In genomic region chr1:60281360-60281932, GRCh38 we compare ENCODE assay signal across 7 cellular contexts.
DNase-seq lines count a peak whose midpoint lies in the region; ATAC-seq, FAIRE-seq and TF ChIP-seq lines count a peak whose summit lies in the region.

No MANE protein-coding gene starts in this region.

- no peak for TF ChIP-seq POLR2A in GM12878 (IDR thresholded peaks at IDR 0.05; ENCODE audit: low read depth, low read length)

- H3K36me3 ChIP-seq in GM12878 (ENCODE audit: control insufficient read depth in 2 of 2, insufficient read depth in 2 of 2, low read length in 1 of 2) (no peaks in the 10 kb centered on the region), iPS DF 6.9 (ENCODE audit: control insufficient read depth, insufficient read depth, low read length) (no peaks in the 10 kb centered on the region)

- no peaks in the 10 kb centered on the region for H3K79me2 ChIP-seq in GM12878 (ENCODE audit: control insufficient read depth, insufficient read depth, low read length)

- intact Hi-C loops in GM12878 (cut with micrococcal nuclease; ENCODE audit: unreplicated experiment): loop anchor here (10.0 kb wide), 1 partner anchor 763 kb away; no protein-coding TSS in a partner anchor

- no peak for FAIRE-seq in GM12878 (lab: Jason Lieb, UNC)

- peak; percentile 87 for TF ChIP-seq CTCF in HL-60 (IDR thresholded peaks at IDR 0.05; ENCODE audit: insufficient read depth, low read length)
- peak; percentile 70 to 86 (median 71) for TF ChIP-seq CTCF in GM12878 (IDR thresholded peaks at IDR 0.05 in 2 of 3, conservative IDR thresholded peaks at IDR 0.05 in 1 of 3; ENCODE audit: control insufficient read depth in 2 of 3, extremely low read depth in 1 of 3, insufficient read depth in 1 of 3, low read depth in 3 of 3, low read length in 3 of 3)

- CTCF ChIA-PET in GM12878 (lab: Yijun Ruan, JAX): interaction anchor here (0.9 to 1.8 kb wide), 8 partner anchors 9 to 1307 kb away, joined by 3 to 16 read pairs (median 4); no protein-coding TSS in a partner anchor

- TF ChIP-seq EP300 in GM12878 (IDR thresholded peaks at IDR 0.05; ENCODE audit: borderline replicate concordance in 1 of 2, control insufficient read depth in 1 of 2, low read depth in 2 of 2, low read length in 2 of 2): no peak

- H2AFZ ChIP-seq in GM12878 (ENCODE audit: control insufficient read depth, low read depth, low read length): no peak overlapping the region

- RAD21 ChIA-PET in GM12878 (lab: Charles Lee; ENCODE audit: unreplicated experiment): interaction anchor here (0.9 to 1.6 kb wide), 2 partner anchors 484 to 761 kb away, joined by 4 to 8 read pairs; no protein-coding TSS in a partner anchor

- no peaks in the 10 kb centered on the region for H4K20me1 ChIP-seq in GM12878 (ENCODE audit: control insufficient read depth, insufficient read depth)

- H3K4me2 ChIP-seq in GM12878 (ENCODE audit: control insufficient read depth, insufficient read depth): no peak overlapping the region

- BruUV-seq in GM12878 (replicated peaks; lab: Mats Ljungman, UMichigan): no TSS peak

- SMC1A ChIA-PET in GM12878 (lab: Charles Lee; ENCODE audit: uncharacterized antibody, unreplicated experiment): interaction anchor here (1.2 to 1.3 kb wide), 2 partner anchors 9 to 483 kb away, joined by 3 to 10 read pairs; no protein-coding TSS in a partner anchor

- ATAC-seq in GM21447 (IDR thresholded peaks at IDR 0.05; ENCODE audit: unreplicated experiment) (peak; percentile 93), GM12878 (peak; percentile 91)

- no peaks in the 10 kb centered on the region for H3K27me3 ChIP-seq in HL-60 (ENCODE audit: insufficient read depth, poor library complexity, severe bottlenecking)
- no peaks in the 10 kb centered on the region for H3K27me3 ChIP-seq in GM12878 (replicated peaks in 1 of 2; ENCODE audit: control insufficient read depth in 2 of 2, insufficient read depth in 2 of 2, low read length in 1 of 2)
- H3K27me3 ChIP-seq in iPS DF 6.9 (ENCODE audit: control insufficient read depth, insufficient read depth, low read length): no peaks in the 10 kb centered on the region

- WGBS in GM12878 (ENCODE audit: insufficient coverage, insufficient replicate concordance, low lambda C conversion rate, missing lambda C conversion rate): 7% methylated on average over 9 of the region's 9 CpGs
- no CpG with 5 or more reads among the region's 9 CpGs for WGBS in iPS DF 6.9 (ENCODE audit: insufficient coverage, insufficient read length)

- no peaks in the 10 kb centered on the region for H3K4me1 ChIP-seq in GM12878 (ENCODE audit: control insufficient read depth, insufficient read depth, low read length)
- H3K4me1 ChIP-seq in iPS DF 6.9 (ENCODE audit: control insufficient read depth, insufficient read depth, low read length): no peaks in the 10 kb centered on the region

- no peak overlapping the region for H3K27ac ChIP-seq in HL-60 (replicated peaks)
- H3K27ac ChIP-seq in GM12878 (ENCODE audit: control insufficient read depth, insufficient read depth): no peak overlapping the region
- H3K27ac ChIP-seq in iPS DF 6.9 (ENCODE audit: low read length): no peak overlapping the region

- H3K9ac ChIP-seq in GM12878 (ENCODE audit: control insufficient read depth, insufficient read depth, low read length): no peak overlapping the region

- no peak overlapping the region for H3K4me3 ChIP-seq in HL-60 (replicated peaks; ENCODE audit: insufficient read depth, low read length)
- no peak overlapping the region for H3K4me3 ChIP-seq in GM12878
- H3K4me3 ChIP-seq in iPS DF 6.9 (ENCODE audit: low read length): no peak overlapping the region

- peak; percentile 27 for DNase-seq in GM04504 (ENCODE audit: low read depth)
- peak in 1 of 2 experiments; percentile 32 for DNase-seq in HL-60 (ENCODE audit: low read depth in 1 of 2, low spot score in 1 of 2)
- DNase-seq in NCI-H774 (lab: John Stamatoyannopoulos, UW): peak; percentile 89
- DNase-seq in GM12878 (ENCODE audit: low read depth, low spot score): peak; percentile 1
- DNase-seq in iPS DF 6.9 (ENCODE audit: low read depth, low spot score): peak; percentile 57
- peak; percentile 3 for DNase-seq in stimulated activated CD4-positive, alpha-beta T cell treated with anti-CD3 and anti-CD28 coated beads, Interleukin-4, amount 100 ng/mL, for 24 hours

- POLR2A ChIA-PET in GM12878 (lab: Charles Lee): no interaction called here

- in situ Hi-C loops in GM12878 (cut with MboI): loop anchor here (10.0 kb wide), 1 partner anchor 483 kb away; no protein-coding TSS in a partner anchor

- peak; percentile 97 for TF ChIP-seq RAD21 in GM12878 (IDR thresholded peaks at IDR 0.05; ENCODE audit: insufficient read depth, low read depth, low read length)

- no peaks in the 10 kb centered on the region for H3K9me3 ChIP-seq in GM12878 (replicated peaks; ENCODE audit: control insufficient read depth, insufficient read depth, low read length)
- H3K9me3 ChIP-seq in iPS DF 6.9 (ENCODE audit: control insufficient read depth, insufficient read depth, low read length): no peaks in the 10 kb centered on the region

TF ChIP-seq in GM12878, 131 proteins besides CTCF, POLR2A, EP300 and RAD21:
- no peak for TF ChIP-seq NFXL1 (IDR thresholded peaks at IDR 0.05; ENCODE audit: borderline replicate concordance)
- TF ChIP-seq SMARCA5 (IDR thresholded peaks at IDR 0.05): no peak
- no peak for TF ChIP-seq RCOR1 (conservative IDR thresholded peaks at IDR 0.05; ENCODE audit: low read depth, low read length)
- TF ChIP-seq YY1 (IDR thresholded peaks at IDR 0.05; ENCODE audit: low read depth, low read length): peak; percentile 44; the same call in 1 of the 2 replicates
- no peak for TF ChIP-seq SMAD5 (IDR thresholded peaks at IDR 0.05; ENCODE audit: low read depth)
- TF ChIP-seq ATF7 (IDR thresholded peaks at IDR 0.05; ENCODE audit: low read depth): no peak
- TF ChIP-seq CHD4 (IDR thresholded peaks at IDR 0.05): no peak
- no peak for TF ChIP-seq POU2F2 (IDR thresholded peaks at IDR 0.05; ENCODE audit: borderline replicate concordance, low read depth, low read length)
- TF ChIP-seq, protein P1, sequence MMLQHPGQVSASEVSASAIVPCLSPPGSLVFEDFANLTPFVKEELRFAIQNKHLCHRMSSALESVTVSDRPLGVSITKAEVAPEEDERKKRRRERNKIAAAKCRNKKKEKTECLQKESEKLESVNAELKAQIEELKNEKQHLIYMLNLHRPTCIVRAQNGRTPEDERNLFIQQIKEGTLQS (IDR thresholded peaks at IDR 0.05; ENCODE audit: borderline replicate concordance, extremely low read depth, low read depth, low read length): no peak
- TF ChIP-seq SMC3 (IDR thresholded peaks at IDR 0.05; ENCODE audit: borderline replicate concordance, low read length): peak; percentile 75
- TF ChIP-seq SREBF1 (IDR thresholded peaks at IDR 0.05; ENCODE audit: low read length): no peak
- TF ChIP-seq SUPT20H (IDR thresholded peaks at IDR 0.05; ENCODE audit: borderline replicate concordance, control insufficient read depth, low read depth, low read length): no peak
- no peak for TF ChIP-seq RBBP5 (conservative IDR thresholded peaks at IDR 0.05)
- no peak for TF ChIP-seq SRF (IDR thresholded peaks at IDR 0.05; ENCODE audit: low read depth in 2 of 2, low read length in 2 of 2)
- TF ChIP-seq ZBTB33 (IDR thresholded peaks at IDR 0.05): no peak
